10 cellular contexts compared by ENCODE assay signal in the genomic region with DNA sequence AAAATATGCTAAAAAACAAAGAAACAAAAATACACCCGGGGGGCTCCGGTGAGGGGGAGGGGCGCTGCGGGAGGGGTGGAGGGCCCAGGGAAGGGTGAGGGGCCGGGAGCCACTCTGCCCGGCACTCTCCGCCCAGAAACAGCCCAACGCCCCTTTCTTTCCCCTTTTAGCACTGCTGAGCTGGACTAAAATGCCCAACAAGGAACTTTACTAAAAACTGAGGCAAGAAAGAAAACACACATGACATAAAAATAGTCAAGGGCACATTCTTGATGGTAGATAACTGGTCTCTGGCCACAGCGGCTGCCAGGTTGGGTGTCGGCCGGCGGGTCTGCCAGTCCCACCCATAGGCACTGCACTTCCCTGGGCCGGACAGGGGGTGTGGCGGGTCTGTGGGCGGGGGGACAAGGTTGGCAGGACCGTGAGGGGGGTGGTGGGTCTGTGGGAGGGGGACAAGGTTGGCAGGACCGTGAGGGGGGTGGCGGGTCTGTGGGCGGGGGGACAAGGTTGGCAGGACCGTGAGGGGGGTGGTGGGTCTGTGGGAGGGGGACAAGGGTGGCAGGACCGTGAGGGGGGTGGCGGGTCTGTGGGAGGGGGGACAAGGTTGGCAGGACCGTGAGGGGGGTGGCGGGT. TPM values are rescaled to one million over a fixed set of nuclear protein-coding genes. Genes with fewer than 3 reads are reported as not detected.
A peak's percentile ranks its signal among the peaks of the same experiment; 100 is the strongest.
DNase-seq lines count a peak whose midpoint lies in the region; ATAC-seq and TF ChIP-seq lines count a peak whose summit lies in the region.
"Had no signal": no experiment of that assay in that cellular context is flagged by ENCODE, and none has a peak within 500 bp of the region (broad histone marks: within the 10 kb centered on the region; RNA-seq: fewer than 3 reads in every experiment).

No MANE protein-coding gene starts in this region.

- H3K4me3 Mint-ChIP-seq in IgD-negative memory B cell = peak overlapping the region; percentile 34 to 85 (median 58)
- H3K4me3 Mint-ChIP-seq in stimulated activated memory B cell treated with anti-CD40 and anti-IgM and Interleukin-4, amounts not matched to agents 10 μg/mL and 1 μg/mL and 100 μg/mL, for 72 hours = peak overlapping the region; percentile 29

- peak overlapping the region; percentile 85 to 93 for H3K27ac ChIP-seq in ascending aorta
- no peak overlapping the region for H3K27ac ChIP-seq in iPS-18a (ENCODE audit: low read length)

- DNase-seq in ascending aorta (ENCODE audit: low spot score in 2 of 2) = peak in 1 of 2 donors; percentile 87
- no peak for DNase-seq in activated CD4-positive, alpha-beta T cell treated with anti-CD3 and anti-CD28 coated beads, Interleukin-2, amount 50 U/mL, for 1 hour
- no peak for DNase-seq in amygdala (lab: John Stamatoyannopoulos, UW)
- DNase-seq: activated CD8-positive, alpha-beta memory T cell treated with anti-CD3 and anti-CD28 coated beads, Interleukin-2, amount 50 U/mL, for 4 hours; anterior cingulate cortex had no signal

- H3K9ac ChIP-seq in iPS-18a (ENCODE audit: low read length) = no peak overlapping the region

- peak overlapping the region in 2 of 3 donors; percentile 56 to 64 for H3K27ac Mint-ChIP-seq in IgD-negative memory B cell
- H3K27ac Mint-ChIP-seq in stimulated activated memory B cell treated with anti-CD40 and anti-IgM and Interleukin-4, amounts not matched to agents 10 μg/mL and 1 μg/mL and 100 μg/mL, for 72 hours = peak overlapping the region; percentile 71

- no peaks in the 10 kb centered on the region for H3K36me3 Mint-ChIP-seq in IgD-negative memory B cell
- H3K36me3 Mint-ChIP-seq in stimulated activated memory B cell treated with anti-CD40 and anti-IgM and Interleukin-4, amounts not matched to agents 10 μg/mL and 1 μg/mL and 100 μg/mL, for 72 hours = peaks cover 7% of the 10 kb centered on the region

- ATAC-seq in stimulated activated memory B cell treated with anti-CD40 and anti-IgM and Interleukin-4, amounts not matched to agents 10 μg/mL and 1 μg/mL and 100 μg/mL, for 72 hours = no peak
- ATAC-seq in HG03135 (IDR thresholded peaks at IDR 0.05; ENCODE audit: unreplicated experiment) (no peak), GM19452 (IDR thresholded peaks at IDR 0.05; ENCODE audit: unreplicated experiment) (no peak)

- intact Hi-C loops in ascending aorta (cut with DNase I) = loop anchor here (2.0 kb wide), 1 partner anchor 18 kb away; no protein-coding TSS in a partner anchor

- peaks cover 11% of the 10 kb centered on the region for H3K27me3 Mint-ChIP-seq in IgD-negative memory B cell
- H3K27me3 Mint-ChIP-seq in stimulated activated memory B cell treated with anti-CD40 and anti-IgM and Interleukin-4, amounts not matched to agents 10 μg/mL and 1 μg/mL and 100 μg/mL, for 72 hours = peaks cover 61% of the 10 kb centered on the region

- H3K27me3 ChIP-seq in ascending aorta (no peaks in the 10 kb centered on the region), iPS-18a (ENCODE audit: control insufficient read depth, insufficient read depth, low read length) (no peaks in the 10 kb centered on the region)

- H3K9me3 ChIP-seq in ascending aorta (no peaks in the 10 kb centered on the region), iPS-18a (ENCODE audit: control insufficient read depth, low read depth, low read length) (no peaks in the 10 kb centered on the region)

- no peaks in the 10 kb centered on the region for H3K9me3 Mint-ChIP-seq in IgD-negative memory B cell
- no peaks in the 10 kb centered on the region for H3K9me3 Mint-ChIP-seq in stimulated activated memory B cell treated with anti-CD40 and anti-IgM and Interleukin-4, amounts not matched to agents 10 μg/mL and 1 μg/mL and 100 μg/mL, for 72 hours

- H3K4me1 Mint-ChIP-seq in IgD-negative memory B cell = peaks cover 5 to 17% (median 6%) of the 10 kb centered on the region in 3 donors
- H3K4me1 Mint-ChIP-seq in stimulated activated memory B cell treated with anti-CD40 and anti-IgM and Interleukin-4, amounts not matched to agents 10 μg/mL and 1 μg/mL and 100 μg/mL, for 72 hours = peaks cover 44% of the 10 kb centered on the region

- H3K36me3 ChIP-seq in ascending aorta = peaks cover 15 to 20% of the 10 kb centered on the region in 2 donors
- H3K36me3 ChIP-seq in iPS-18a (ENCODE audit: control insufficient read depth, low read depth, low read length) = peaks cover 6% of the 10 kb centered on the region

- H3K4me1 ChIP-seq in ascending aorta (peaks cover 29 to 62% of the 10 kb centered on the region in 2 donors), iPS-18a (ENCODE audit: control insufficient read depth, low read depth, low read length) (peaks cover 12% of the 10 kb centered on the region)

- TF ChIP-seq CTCF in ascending aorta (IDR thresholded peaks at IDR 0.05) = no peak

- H3K4me3 ChIP-seq in ascending aorta = peak overlapping the region; percentile 59 to 60
- H3K4me3 ChIP-seq in iPS-18a (ENCODE audit: low read length) = peak overlapping the region; percentile 30

RNA-seq across cellular contexts. Expression of a gene that starts 20.9 kb away (rescaled TPM):
- polyA plus RNA-seq in IgD-negative memory B cell = 2.1 TPM
- 257 TPM for total RNA-seq in ascending aorta
